ENCODE assay signal across 1 cellular context in the genomic region with DNA sequence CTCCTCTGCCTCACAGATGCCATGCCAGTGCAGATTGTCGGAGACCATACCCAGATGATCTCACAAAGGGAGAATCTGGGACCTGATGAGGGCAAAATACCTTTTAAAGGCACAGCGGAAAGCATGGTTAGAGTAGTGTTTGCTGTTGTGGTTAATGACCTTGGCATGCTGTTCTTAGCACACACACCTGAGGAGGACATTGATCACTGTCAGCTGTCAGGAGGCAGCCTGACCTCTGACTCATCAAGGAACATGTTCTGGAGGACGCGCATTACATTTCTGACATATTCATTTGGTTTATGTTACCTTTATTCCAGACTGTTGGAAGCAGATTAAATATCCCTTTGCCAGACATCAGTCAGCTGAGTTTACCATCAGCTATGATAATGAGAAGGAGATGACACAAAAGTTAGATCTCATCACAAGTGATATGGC.
TF ChIP-seq lines count a peak whose summit lies in the region.

No MANE protein-coding gene starts in this region.

TF ChIP-seq in HCT116, 20 proteins besides CTCF, POLR2A, EP300 and RAD21 (continued from another document):
- TF ChIP-seq EZH2phosphoT487 (IDR thresholded peaks at IDR 0.05; ENCODE audit: borderline replicate concordance) = no peak
- TF ChIP-seq POLR2AphosphoS5 (IDR thresholded peaks at IDR 0.05; ENCODE audit: low read depth, low read length) = no peak
- TF ChIP-seq, protein P1, sequence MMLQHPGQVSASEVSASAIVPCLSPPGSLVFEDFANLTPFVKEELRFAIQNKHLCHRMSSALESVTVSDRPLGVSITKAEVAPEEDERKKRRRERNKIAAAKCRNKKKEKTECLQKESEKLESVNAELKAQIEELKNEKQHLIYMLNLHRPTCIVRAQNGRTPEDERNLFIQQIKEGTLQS (IDR thresholded peaks at IDR 0.05) = no peak
- TF ChIP-seq SP1 (IDR thresholded peaks at IDR 0.05; ENCODE audit: low read depth) = no peak
- no peak for TF ChIP-seq EZH2 (IDR thresholded peaks at IDR 0.05)
- TF ChIP-seq REST (IDR thresholded peaks at IDR 0.05; ENCODE audit: low read depth) = no peak
- no peak for TF ChIP-seq ZNF274 (IDR thresholded peaks at IDR 0.05; ENCODE audit: low read depth, low read length)
- no peak; the same call in 1 of the 2 replicates for TF ChIP-seq JUND (IDR thresholded peaks at IDR 0.05)
- TF ChIP-seq CBX3 (IDR thresholded peaks at IDR 0.05; ENCODE audit: low read depth) = no peak
- no peak for TF ChIP-seq EGR1 (IDR thresholded peaks at IDR 0.05; ENCODE audit: low read depth)
- TF ChIP-seq MAX (IDR thresholded peaks at IDR 0.05) = no peak
